Comparison of ENCODE assay signal across 38 cellular contexts in genomic region chr10:2876032-2876431, GRCh38.
"Had no signal": no experiment of that assay in that cellular context is flagged by ENCODE, and none has a peak within 500 bp of the region (broad histone marks: within the 10 kb centered on the region; RNA-seq: fewer than 3 reads in every experiment).

No MANE protein-coding gene starts in this region.

- H3K4me3 Mint-ChIP-seq: activated naive CD4-positive, alpha-beta T cell treated with anti-CD3 and anti-CD28 coated beads for 36 hours; activated naive CD4-positive, alpha-beta T cell treated with anti-CD3 and anti-CD28 coated beads, Interleukin-2, amount 10 ng/mL, durations not matched to agents 7 days and 5 days; activated naive CD4-positive, alpha-beta T cell treated with anti-CD3 and anti-CD28 coated beads, Interleukin-2, amount 50 U/mL, for 24 hours; activated naive CD8-positive, alpha-beta T cell; activated naive CD8-positive, alpha-beta T cell treated with anti-CD3 and anti-CD28 coated beads for 36 hours; activated naive CD8-positive, alpha-beta T cell treated with anti-CD3 and anti-CD28 coated beads, Interleukin-2, amount 10 ng/mL, durations not matched to agents 7 days and 5 days; activated naive CD8-positive, alpha-beta T cell treated with anti-CD3 and anti-CD28 coated beads, Interleukin-2, amount 50 U/mL, for 24 hours; activated T-cell treated with anti-CD3 and anti-CD28 coated beads, Interleukin-2, amount 50 U/mL, for 4 hours; activated T-cell treated with anti-CD3 and anti-CD28 coated beads, Interleukin-2, amount 50 U/mL, for 72 hours; activated T-helper 1 cell treated with anti-CD3 and anti-CD28 coated beads, Interleukin-12 subunit alpha, Interleukin-12 subunit beta, Interleukin-2, Interleukin-4 antibody, amounts not matched to agents 30 ng/mL and 10 ng/mL and 1 ng/mL, durations not matched to agents 14 hours and 24 hours and 36 hours; activated T-helper 17 cell treated with anti-CD3 and anti-CD28 coated beads, Interleukin-2, amount 50 U/mL, for 72 hours; brain; central memory CD8-positive, alpha-beta T cell had no signal

- H3K4me1 ChIP-seq: adrenal gland, ascending aorta, body of pancreas, breast epithelium had no signal

- DNase-seq: activated effector memory CD4-positive, alpha-beta T cell treated with anti-CD3 and anti-CD28 coated beads, Interleukin-2, amount 50 U/mL, for 16 hours; activated effector memory CD4-positive, alpha-beta T cell treated with Interleukin-2 at 50 U/mL for 16 hours; activated gamma-delta T cell; activated gamma-delta T cell treated with Interleukin-2 at 50 U/mL for 16 hours; activated naive CD4-positive, alpha-beta T cell; activated naive CD4-positive, alpha-beta T cell treated with anti-CD3 and anti-CD28 coated beads for 36 hours; activated naive CD4-positive, alpha-beta T cell treated with anti-CD3 and anti-CD28 coated beads, Interleukin-2, amount 10 ng/mL, durations not matched to agents 7 days and 5 days; activated naive CD4-positive, alpha-beta T cell treated with anti-CD3 and anti-CD28 coated beads, Interleukin-2, amount 50 U/mL, for 16 hours; activated naive CD4-positive, alpha-beta T cell treated with Interleukin-2 at 50 U/mL for 16 hours; activated naive CD8-positive, alpha-beta T cell treated with anti-CD3 and anti-CD28 coated beads for 36 hours; activated naive CD8-positive, alpha-beta T cell treated with anti-CD3 and anti-CD28 coated beads, Interleukin-2, amount 10 ng/mL, durations not matched to agents 7 days and 5 days; activated naive CD8-positive, alpha-beta T cell treated with anti-CD3 and anti-CD28 coated beads, Interleukin-2, amount 50 U/mL, for 24 hours; activated T-cell treated with anti-CD3 and anti-CD28 coated beads, Interleukin-2, amount 50 U/mL, for 4 hours; activated T-cell treated with anti-CD3 and anti-CD28 coated beads, Interleukin-2, amount 50 U/mL, for 48 hours; activated T-cell treated with anti-CD3 and anti-CD28 coated beads, Interleukin-2, amount 50 U/mL, for 72 hours; adrenal gland; amniotic stem cell; amygdala; anterior cingulate cortex; aorta; body of pancreas; brain microvascular endothelial cell; caudate nucleus; central memory CD4-positive, alpha-beta T cell; cerebellar nuclear complex had no signal

- H3K27me3 ChIP-seq: adrenal gland, ascending aorta, body of pancreas, brain microvascular endothelial cell, cardiac muscle cell had no signal

- H3K4me1 Mint-ChIP-seq: activated naive CD4-positive, alpha-beta T cell treated with anti-CD3 and anti-CD28 coated beads, Interleukin-2, amount 10 ng/mL, durations not matched to agents 7 days and 5 days; activated naive CD4-positive, alpha-beta T cell treated with anti-CD3 and anti-CD28 coated beads, Interleukin-2, amount 50 U/mL, for 24 hours; activated naive CD8-positive, alpha-beta T cell treated with anti-CD3 and anti-CD28 coated beads for 36 hours; activated naive CD8-positive, alpha-beta T cell treated with anti-CD3 and anti-CD28 coated beads, Interleukin-2, amount 10 ng/mL, durations not matched to agents 7 days and 5 days; activated naive CD8-positive, alpha-beta T cell treated with anti-CD3 and anti-CD28 coated beads, Interleukin-2, amount 50 U/mL, for 24 hours; activated T-helper 17 cell treated with anti-CD3 and anti-CD28 coated beads, Interleukin-2, amount 50 U/mL, for 72 hours; central memory CD8-positive, alpha-beta T cell had no signal

- H3K36me3 Mint-ChIP-seq: activated naive CD4-positive, alpha-beta T cell treated with anti-CD3 and anti-CD28 coated beads, Interleukin-2, amount 10 ng/mL, durations not matched to agents 7 days and 5 days; activated naive CD4-positive, alpha-beta T cell treated with anti-CD3 and anti-CD28 coated beads, Interleukin-2, amount 50 U/mL, for 24 hours; activated naive CD4-positive, alpha-beta T cell treated with anti-CD3 and anti-CD28 coated beads, Interleukin-2, amount 50 U/mL, for 72 hours; activated naive CD8-positive, alpha-beta T cell; activated naive CD8-positive, alpha-beta T cell treated with anti-CD3 and anti-CD28 coated beads for 36 hours; activated naive CD8-positive, alpha-beta T cell treated with anti-CD3 and anti-CD28 coated beads, Interleukin-2, amount 10 ng/mL, durations not matched to agents 7 days and 5 days; brain had no signal

- H3K4me3 ChIP-seq: adrenal gland, ascending aorta, body of pancreas, breast epithelium, cardiac muscle cell had no signal

- H3K27me3 Mint-ChIP-seq: activated naive CD8-positive, alpha-beta T cell treated with anti-CD3 and anti-CD28 coated beads, Interleukin-2, amount 10 ng/mL, durations not matched to agents 7 days and 5 days had no signal

- H3K9me3 ChIP-seq: adrenal gland, ascending aorta, breast epithelium had no signal

- H3K27ac ChIP-seq: adrenal gland, ascending aorta, body of pancreas, brain microvascular endothelial cell, breast epithelium, cardiac muscle cell had no signal

- FAIRE-seq: astrocyte, bronchial epithelial cell had no signal

- ATAC-seq: activated naive CD4-positive, alpha-beta T cell treated with anti-CD3 and anti-CD28 coated beads, Interleukin-2, amount 50 U/mL, for 72 hours; activated naive CD8-positive, alpha-beta T cell treated with anti-CD3 and anti-CD28 coated beads, Interleukin-2, amount 50 U/mL, for 24 hours; activated T-cell treated with anti-CD3 and anti-CD28 coated beads, Interleukin-2, amount 50 U/mL, for 4 hours; activated T-cell treated with anti-CD3 and anti-CD28 coated beads, Interleukin-2, amount 50 U/mL, for 72 hours; activated T-helper 17 cell treated with anti-CD3 and anti-CD28 coated beads, Interleukin-2, amount 50 U/mL, for 72 hours; body of pancreas had no signal

- H3K36me3 ChIP-seq: adrenal gland, ascending aorta, brain microvascular endothelial cell, breast epithelium, cardiac muscle cell had no signal

- H3K9me3 Mint-ChIP-seq: activated naive CD4-positive, alpha-beta T cell treated with anti-CD3 and anti-CD28 coated beads for 36 hours; activated naive CD4-positive, alpha-beta T cell treated with anti-CD3 and anti-CD28 coated beads, Interleukin-2, amount 50 U/mL, for 24 hours; activated naive CD8-positive, alpha-beta T cell treated with anti-CD3 and anti-CD28 coated beads for 36 hours; activated naive CD8-positive, alpha-beta T cell treated with anti-CD3 and anti-CD28 coated beads, Interleukin-2, amount 50 U/mL, for 24 hours; activated T-cell treated with anti-CD3 and anti-CD28 coated beads, Interleukin-2, amount 50 U/mL, for 4 hours; activated T-helper 1 cell treated with anti-CD3 and anti-CD28 coated beads, Interleukin-12 subunit alpha, Interleukin-12 subunit beta, Interleukin-2, Interleukin-4 antibody, amounts not matched to agents 30 ng/mL and 10 ng/mL and 1 ng/mL, durations not matched to agents 14 hours and 24 hours and 36 hours; activated T-helper 17 cell treated with anti-CD3 and anti-CD28 coated beads, Interleukin-2, amount 50 U/mL, for 72 hours; activated T-helper 2 cell treated with anti-CD3 and anti-CD28 coated beads, Interferon-gamma antibody, Interleukin-2, Interleukin-4, amounts not matched to agents 10 μg/mL and 5 μg/mL and 100 μg/mL, durations not matched to agents 14 hours and 24 hours and 36 hours; brain; central memory CD8-positive, alpha-beta T cell had no signal

- H3K27ac Mint-ChIP-seq: activated naive CD4-positive, alpha-beta T cell treated with anti-CD3 and anti-CD28 coated beads for 36 hours; activated naive CD4-positive, alpha-beta T cell treated with anti-CD3 and anti-CD28 coated beads, Interleukin-2, amount 10 ng/mL, durations not matched to agents 7 days and 5 days; activated naive CD4-positive, alpha-beta T cell treated with anti-CD3 and anti-CD28 coated beads, Interleukin-2, amount 50 U/mL, for 24 hours; activated naive CD4-positive, alpha-beta T cell treated with anti-CD3 and anti-CD28 coated beads, Interleukin-2, amount 50 U/mL, for 72 hours; activated naive CD8-positive, alpha-beta T cell; activated naive CD8-positive, alpha-beta T cell treated with anti-CD3 and anti-CD28 coated beads for 36 hours; activated naive CD8-positive, alpha-beta T cell treated with anti-CD3 and anti-CD28 coated beads, Interleukin-2, amount 10 ng/mL, durations not matched to agents 7 days and 5 days; activated naive CD8-positive, alpha-beta T cell treated with anti-CD3 and anti-CD28 coated beads, Interleukin-2, amount 50 U/mL, for 24 hours; activated T-cell treated with anti-CD3 and anti-CD28 coated beads, Interleukin-2, amount 50 U/mL, for 72 hours; activated T-helper 1 cell treated with anti-CD3 and anti-CD28 coated beads, Interleukin-12 subunit alpha, Interleukin-12 subunit beta, Interleukin-2, Interleukin-4 antibody, amounts not matched to agents 30 ng/mL and 10 ng/mL and 1 ng/mL, durations not matched to agents 14 hours and 24 hours and 36 hours; activated T-helper 17 cell treated with anti-CD3 and anti-CD28 coated beads, Interleukin-2, amount 50 U/mL, for 72 hours; activated T-helper 2 cell treated with anti-CD3 and anti-CD28 coated beads, Interferon-gamma antibody, Interleukin-2, Interleukin-4, amounts not matched to agents 10 μg/mL and 5 μg/mL and 100 μg/mL, durations not matched to agents 14 hours and 24 hours and 36 hours; brain had no signal
